10 cellular contexts compared by ENCODE assay signal in genomic region chr3:46974421-46975227, GRCh38. TPM values are rescaled to one million over a fixed set of nuclear protein-coding genes. Genes with fewer than 3 reads are reported as not detected.
DNase-seq lines count a peak whose midpoint lies in the region; ATAC-seq and TF ChIP-seq lines count a peak whose summit lies in the region.
"Had no signal": no experiment of that assay in that cellular context is flagged by ENCODE, and none has a peak within 500 bp of the region (broad histone marks: within the 10 kb centered on the region; RNA-seq: fewer than 3 reads in every experiment).

No MANE protein-coding gene starts in this region.

- peaks cover 45% of the 10 kb centered on the region for H3K4me1 Mint-ChIP-seq in activated T-helper 17 cell treated with anti-CD3 and anti-CD28 coated beads, Interleukin-2, amount 50 U/mL, for 72 hours

- H3K18ac ChIP-seq in mesendoderm (ENCODE audit: low read length), result no peak overlapping the region

- H3K4me1 ChIP-seq in BLaER1 (peaks cover 85% of the 10 kb centered on the region), HCT116 (ENCODE audit: control insufficient read depth in 1 of 2, insufficient read depth in 2 of 2, low read length in 2 of 2) (peaks cover 14 to 34% of the 10 kb centered on the region in 2 experiments), mesendoderm (ENCODE audit: control insufficient read depth, low read depth, low read length) (no peaks in the 10 kb centered on the region), ovary (ENCODE audit: insufficient read depth) (peaks cover 17% of the 10 kb centered on the region)

- H3K36me3 Mint-ChIP-seq in activated T-helper 17 cell treated with anti-CD3 and anti-CD28 coated beads, Interleukin-2, amount 50 U/mL, for 72 hours (ENCODE audit: low read depth), result peaks cover 64% of the 10 kb centered on the region

- H2AFZ ChIP-seq in HCT116 (ENCODE audit: low read depth, low read length, poor library complexity, severe bottlenecking), result no peak overlapping the region

- CTCF ChIA-PET in HCT116 (lab: Charles Lee), result no interaction called here

- peak overlapping the region; percentile 86 for H3K4me3 Mint-ChIP-seq in activated T-helper 17 cell treated with anti-CD3 and anti-CD28 coated beads, Interleukin-2, amount 50 U/mL, for 72 hours

- TF ChIP-seq EP300 in ovary (IDR thresholded peaks at IDR 0.05), result no peak

- DNase-seq in HCT116 (ENCODE audit: low read depth, low spot score), result no peak
- no peak for DNase-seq in mesendoderm
- DNase-seq in ovary, result no peak
- no peak for DNase-seq in NCI-H524 treated with DMSO at 0.1 percent for 48 hours (lab: John Stamatoyannopoulos, UW)
- DNase-seq: brain microvascular endothelial cell, SW 1271 had no signal

- H3K9me2 ChIP-seq in HCT116 (ENCODE audit: insufficient read depth), result no peaks in the 10 kb centered on the region

- no peaks in the 10 kb centered on the region for H3K27me3 ChIP-seq in BLaER1
- no peaks in the 10 kb centered on the region for H3K27me3 ChIP-seq in HCT116 (ENCODE audit: insufficient read depth, low read length)
- H3K27me3 ChIP-seq in mesendoderm (ENCODE audit: insufficient read depth, low read length, poor library complexity), result no peaks in the 10 kb centered on the region
- H3K27me3 ChIP-seq in ovary, result no peaks in the 10 kb centered on the region
- H3K27me3 ChIP-seq: brain microvascular endothelial cell had no signal

- TF ChIP-seq POLR2A in HCT116 (IDR thresholded peaks at IDR 0.05; ENCODE audit: borderline replicate concordance, extremely low read depth, insufficient read depth, insufficient read length) (no peak), ovary (IDR thresholded peaks at IDR 0.05) (no peak)

- no peak for TF ChIP-seq RAD21 in HCT116 (IDR thresholded peaks at IDR 0.05; ENCODE audit: low read depth)

- intact Hi-C loops in HCT116 (cut with micrococcal nuclease), result loop anchor here (5.0 kb wide), 1 partner anchor 37 kb away; no protein-coding TSS in a partner anchor
- intact Hi-C loops in ovary (cut with DNase I), result loop anchor here in 1 of 4 donors (5.0 kb wide), 1 partner anchor 37 kb away; no protein-coding TSS in a partner anchor

- no peaks in the 10 kb centered on the region for H3K9me3 Mint-ChIP-seq in activated T-helper 17 cell treated with anti-CD3 and anti-CD28 coated beads, Interleukin-2, amount 50 U/mL, for 72 hours

- peaks cover 11% of the 10 kb centered on the region for H3K79me1 ChIP-seq in mesendoderm (ENCODE audit: low read length)

- H3K23ac ChIP-seq in mesendoderm (ENCODE audit: low read length), result no peak overlapping the region

- BruUV-seq in HCT116 (replicated peaks; lab: Mats Ljungman, UMichigan), result TSS peak; percentile 31

- H4K20me1 ChIP-seq in BLaER1 (peaks cover 67% of the 10 kb centered on the region), HCT116 (ENCODE audit: insufficient read depth) (peaks cover 21% of the 10 kb centered on the region; the same call in 1 of the 2 replicates)

- no peak overlapping the region for H2BK5ac ChIP-seq in mesendoderm (ENCODE audit: low read length)

- POLR2A ChIA-PET in HCT116 (lab: Charles Lee), result no interaction called here

- no peak overlapping the region for H4K5ac ChIP-seq in mesendoderm (ENCODE audit: low read length)

- no peak overlapping the region for H4K8ac ChIP-seq in mesendoderm (ENCODE audit: low read depth, low read length)

- RAD21 ChIA-PET in HCT116 (lab: Charles Lee; ENCODE audit: low non-redundant PET in 1 of 2, low total read pairs in 2 of 2, uncharacterized antibody in 2 of 2, unreplicated experiment in 2 of 2), result no interaction called here

- H3K27ac Mint-ChIP-seq in activated T-helper 17 cell treated with anti-CD3 and anti-CD28 coated beads, Interleukin-2, amount 50 U/mL, for 72 hours, result peak overlapping the region; percentile 95

- H3K56ac ChIP-seq in mesendoderm (ENCODE audit: low read length), result peak overlapping the region; percentile 7

- TF ChIP-seq CTCF in HCT116 (IDR thresholded peaks at IDR 0.05 in 2 of 3, conservative IDR thresholded peaks at IDR 0.05 in 1 of 3; ENCODE audit: borderline replicate concordance in 1 of 3, insufficient read depth in 1 of 3, low read depth in 2 of 3, low read length in 2 of 3) (no peak), ovary (IDR thresholded peaks at IDR 0.05) (no peak)

- no CpG with 5 or more reads among the region's 9 CpGs for WGBS in mesendoderm (ENCODE audit: extremely low coverage, insufficient coverage, low lambda C conversion rate)
- 75 to 81% (median 78%) methylated on average over 9 of the region's 9 CpGs for WGBS in ovary, 3 donors

- H2BK15ac ChIP-seq in mesendoderm (replicated peaks; ENCODE audit: low read depth), result no peak overlapping the region

- H3K4me2 ChIP-seq in BLaER1 (peak overlapping the region; percentile 92), HCT116 (ENCODE audit: low read length) (peak overlapping the region; percentile 72), mesendoderm (ENCODE audit: low read length) (no peak overlapping the region)

- peak overlapping the region; percentile 19; the same call in 1 of the 2 replicates for H3K9ac ChIP-seq in BLaER1
- H3K9ac ChIP-seq in HCT116 (ENCODE audit: low read length), result peak overlapping the region; percentile 78
- H3K9ac ChIP-seq in mesendoderm (ENCODE audit: low read length), result peak overlapping the region; percentile 21

- H3K4me3 ChIP-seq in BLaER1 (0 out of 2 replicates have a peak overlapping the region, but pooled peaks have one; percentile 0), HCT116 (replicated peaks in 1 of 2; ENCODE audit: low read depth in 1 of 2, low read length in 2 of 2) (peak overlapping the region; percentile 69 to 74), mesendoderm (ENCODE audit: low read length) (no peak overlapping the region), ovary (no peak overlapping the region)

- H3K27ac ChIP-seq in BLaER1 (no peak overlapping the region), HCT116 (ENCODE audit: low read depth, low read length) (no peak overlapping the region), mesendoderm (ENCODE audit: low read depth, low read length) (no peak overlapping the region), ovary (no peak overlapping the region)
- H3K27ac ChIP-seq: brain microvascular endothelial cell had no signal

- peaks cover 68% of the 10 kb centered on the region for H3K79me2 ChIP-seq in HCT116 (ENCODE audit: insufficient read depth, low read length)
- peaks cover 56% of the 10 kb centered on the region for H3K79me2 ChIP-seq in mesendoderm (ENCODE audit: control insufficient read depth, insufficient read depth, low read length)

- H3K4ac ChIP-seq in mesendoderm (ENCODE audit: low read depth, low read length), result no peak overlapping the region

- H3K36me3 ChIP-seq in BLaER1 (peaks cover 25% of the 10 kb centered on the region), HCT116 (ENCODE audit: control insufficient read depth in 1 of 2, insufficient read depth in 2 of 2, low read length in 2 of 2) (peaks cover 0 to 14% of the 10 kb centered on the region in 2 experiments; a peak in 1 of 4 replicates), mesendoderm (ENCODE audit: control insufficient read depth, insufficient read depth, low read length) (peaks cover 4% of the 10 kb centered on the region), ovary (no peaks in the 10 kb centered on the region)
- H3K36me3 ChIP-seq: brain microvascular endothelial cell had no signal

- no peak overlapping the region for H2BK120ac ChIP-seq in mesendoderm (ENCODE audit: low read depth, low read length)

- H3K27me3 Mint-ChIP-seq in activated T-helper 17 cell treated with anti-CD3 and anti-CD28 coated beads, Interleukin-2, amount 50 U/mL, for 72 hours, result no peaks in the 10 kb centered on the region

- H3K9me3 ChIP-seq in BLaER1 (no peaks in the 10 kb centered on the region), HCT116 (ENCODE audit: control insufficient read depth in 1 of 2, insufficient read depth in 1 of 2, low read depth in 1 of 2, low read length in 2 of 2) (no peaks in the 10 kb centered on the region), ovary (no peaks in the 10 kb centered on the region)

- ATAC-seq in HCT116 (no peak), HG02623 (IDR thresholded peaks at IDR 0.05; ENCODE audit: unreplicated experiment) (no peak), HG02870 (IDR thresholded peaks at IDR 0.05; ENCODE audit: unreplicated experiment) (no peak)
- no peak for ATAC-seq in activated T-helper 17 cell treated with anti-CD3 and anti-CD28 coated beads, Interleukin-2, amount 50 U/mL, for 72 hours (replicated peaks)

- H2AK5ac ChIP-seq in mesendoderm (ENCODE audit: low read length), result no peak overlapping the region

TF ChIP-seq in HCT116, 20 proteins besides CTCF, POLR2A, EP300 and RAD21:
- TF ChIP-seq SIN3A (IDR thresholded peaks at IDR 0.05; ENCODE audit: low read depth), result no peak
TF ChIP-seq in HCT116: peak in this region for 0.

RNA-seq across cellular contexts. Expression of gene CCDC12, which starts 1.9 kb away (rescaled TPM):
- 46.5 TPM for total RNA-seq in HCT116 (2021; ENCODE audit: unreplicated experiment)
- polyA plus RNA-seq in HCT116 (2012), result 53.5 and 55.3 TPM in 2 replicates
- 10 to 100 TPM; 46.9 to 59.8 TPM for total RNA-seq in activated T-helper 17 cell treated with anti-CD3 and anti-CD28 coated beads, Interleukin-2, amount 50 U/mL, for 72 hours
- 49.1 TPM for polyA plus RNA-seq in mesendoderm (2013, experiment 1 of 2)
- 48.9 TPM for polyA plus RNA-seq in mesendoderm (2013, experiment 2 of 2)
- total RNA-seq in ovary, result 10 to 100 TPM; 32.2 to 50.1 (median 42.3) TPM
- polyA plus RNA-seq in ovary, result 10 to 100 TPM; 34.7 to 66.7 TPM

RNA-seq across cellular contexts. Expression of gene NBEAL2, which starts 4.8 kb away (rescaled TPM):
- total RNA-seq in HCT116 (2021; ENCODE audit: unreplicated experiment) (72.9 TPM), ovary (10 to 100 TPM in 6 of 7 donors, 1 to 10 TPM in 1; 9.4 to 19.1 (median 14.0) TPM)
- 55.2 and 61.9 TPM in 2 replicates for polyA plus RNA-seq in HCT116 (2012)
- 100 to 1,000 TPM; 140 to 169 TPM for total RNA-seq in activated T-helper 17 cell treated with anti-CD3 and anti-CD28 coated beads, Interleukin-2, amount 50 U/mL, for 72 hours
- 11.0 TPM for polyA plus RNA-seq in mesendoderm (2013, experiment 1 of 2)
- 11.0 TPM for polyA plus RNA-seq in mesendoderm (2013, experiment 2 of 2)
- polyA plus RNA-seq in ovary, result 10 to 100 TPM in 1 of 2 donors, 1 to 10 TPM in 1; 3.4 to 13.7 TPM

Comparison
In these comparisons a context has a peak if more than half of its experiments do, and no peak if none do; other contexts are left out.
1. H3K4me3 ChIP-seq: peak in BLaER1 (single experiment) and HCT116 (2 of 2); none in mesendoderm (single experiment) and ovary (single experiment).
2. H3K9ac ChIP-seq: peak in every context shown above with its lines; median percentile 78 in HCT116; 21 in mesendoderm; 19 in BLaER1.